29 cellular contexts compared by ENCODE assay signal in the genomic region with DNA sequence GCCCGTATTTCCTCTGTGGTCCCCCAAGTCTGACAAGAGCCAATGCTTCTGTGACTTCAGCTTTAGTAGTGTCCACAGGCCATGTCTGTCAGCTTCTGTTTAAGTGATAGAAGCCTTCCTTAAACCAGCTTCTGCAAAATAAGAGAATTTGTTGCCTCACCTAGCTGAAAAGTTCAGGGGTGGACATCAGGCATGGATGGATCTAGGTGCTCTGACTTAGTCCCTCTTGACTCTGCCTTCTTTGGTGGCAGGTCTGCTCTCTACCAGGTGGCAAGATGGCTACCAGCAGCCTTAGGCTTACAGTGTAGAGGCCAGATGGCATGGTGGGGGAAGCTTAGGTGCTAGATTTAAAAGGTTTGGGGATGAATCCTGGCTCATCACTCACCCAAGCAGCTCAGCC.
"Had no signal": no experiment of that assay in that cellular context is flagged by ENCODE, and none has a peak within 500 bp of the region (broad histone marks: within the 10 kb centered on the region; RNA-seq: fewer than 3 reads in every experiment).

No MANE protein-coding gene starts in this region.

- DNase-seq: activated CD4-positive, alpha-beta memory T cell treated with anti-CD3 and anti-CD28 coated beads, Interleukin-2, amount 10 ng/mL, durations not matched to agents 7 days and 5 days; activated CD4-positive, alpha-beta T cell treated with anti-CD3 and anti-CD28 coated beads for 1 hour; activated CD4-positive, alpha-beta T cell treated with anti-CD3 and anti-CD28 coated beads for 4 hours; activated CD4-positive, alpha-beta T cell treated with anti-CD3 and anti-CD28 coated beads, Interleukin-2, amount 10 ng/mL, durations not matched to agents 7 days and 5 days; activated CD4-positive, alpha-beta T cell treated with anti-CD3 and anti-CD28 coated beads, Interleukin-2, amount 50 U/mL, for 4 hours; activated CD8-positive, alpha-beta memory T cell treated with anti-CD3 and anti-CD28 coated beads, Interleukin-2, amount 50 U/mL, for 48 hours; activated gamma-delta T cell; activated naive CD4-positive, alpha-beta T cell; activated naive CD4-positive, alpha-beta T cell treated with anti-CD3 and anti-CD28 coated beads, Interleukin-2, amount 10 ng/mL, durations not matched to agents 7 days and 5 days; activated naive CD8-positive, alpha-beta T cell treated with anti-CD3 and anti-CD28 coated beads, Interleukin-2, amount 10 ng/mL, durations not matched to agents 7 days and 5 days; activated T-cell treated with anti-CD3 and anti-CD28 coated beads for 4 hours; activated T-cell treated with anti-CD3 and anti-CD28 coated beads, Interleukin-2, amount 50 U/mL, for 24 hours; activated T-cell treated with anti-CD3 and anti-CD28 coated beads, Interleukin-2, amount 50 U/mL, for 72 hours; central memory CD4-positive, alpha-beta T cell; cerebellar nuclear complex; colonic mucosa; effector CD8-positive, alpha-beta T cell; foreskin fibroblast; head of caudate nucleus; T-helper 17 cell; T1000 had no signal

- FAIRE-seq: endometrium, frontal cortex had no signal

- H3K9me3 ChIP-seq: ascending aorta, breast epithelium, colonic mucosa had no signal

- ATAC-seq: activated naive CD4-positive, alpha-beta T cell treated with anti-CD3 and anti-CD28 coated beads, Interleukin-2, amount 50 U/mL, for 72 hours; activated T-cell treated with anti-CD3 and anti-CD28 coated beads, Interleukin-2, amount 50 U/mL, for 72 hours; esophagus mucosa; T-helper 17 cell; WTC11 had no signal

- H3K4me3 ChIP-seq: ascending aorta, breast epithelium, cardiac muscle cell, colonic mucosa had no signal

- H3K27me3 ChIP-seq: ascending aorta, breast epithelium, cardiac muscle cell, colonic mucosa had no signal

- H3K36me3 ChIP-seq: ascending aorta, breast epithelium, cardiac muscle cell, colonic mucosa had no signal

- H3K27ac ChIP-seq: ascending aorta, breast epithelium, colonic mucosa had no signal

- H3K4me1 ChIP-seq: breast epithelium, colonic mucosa had no signal
